25 cellular contexts compared by ENCODE assay signal in the genomic region with DNA sequence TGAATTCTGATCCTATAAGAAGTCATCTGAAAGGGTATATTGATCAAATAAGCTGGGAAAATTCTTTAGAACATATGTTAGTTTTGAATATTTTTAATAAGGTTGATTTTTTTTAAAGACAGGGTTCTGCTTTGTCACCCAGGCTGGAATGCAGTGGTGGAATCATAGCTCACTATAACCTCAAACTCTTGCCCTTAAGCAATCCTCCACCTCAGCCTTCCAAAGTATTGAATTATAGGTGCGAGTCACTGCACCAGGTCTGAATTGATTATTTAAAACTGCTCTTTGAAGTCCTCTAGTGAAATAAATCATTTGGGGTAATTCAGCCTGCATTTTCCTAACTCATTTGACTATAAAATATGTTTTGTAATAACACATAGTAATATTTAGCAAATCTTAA.
"Had no signal": no experiment of that assay in that cellular context is flagged by ENCODE, and none has a peak within 500 bp of the region (broad histone marks: within the 10 kb centered on the region; RNA-seq: fewer than 3 reads in every experiment).

No MANE protein-coding gene starts in this region.

- H3K4me2 ChIP-seq: hepatocyte had no signal

- H3K27me3 ChIP-seq: cardiac muscle cell, foreskin keratinocyte, hepatocyte, pancreas, vagina had no signal

- H3K4me1 ChIP-seq: foreskin keratinocyte, pancreas, psoas muscle, vagina had no signal

- H3K36me3 ChIP-seq: cardiac muscle cell, pancreas, thoracic aorta, vagina had no signal

- DNase-seq: activated CD4-positive, alpha-beta memory T cell treated with anti-CD3 and anti-CD28 coated beads for 36 hours; activated CD4-positive, alpha-beta T cell treated with anti-CD3 and anti-CD28 coated beads for 48 hours; activated CD4-positive, CD25-positive, alpha-beta regulatory T cell; activated effector memory CD4-positive, alpha-beta T cell treated with anti-CD3 and anti-CD28 coated beads, Interleukin-2, amount 50 U/mL, for 16 hours; activated naive CD4-positive, alpha-beta T cell treated with anti-CD3 and anti-CD28 coated beads, Interleukin-2, amount 10 ng/mL, durations not matched to agents 7 days and 5 days; activated naive CD8-positive, alpha-beta T cell treated with anti-CD3 and anti-CD28 coated beads, Interleukin-2, amount 50 U/mL, for 24 hours; activated T-cell treated with anti-CD3 and anti-CD28 coated beads, Interleukin-2, amount 50 U/mL, for 72 hours; anterior cingulate cortex; erythroblast; glutamatergic neuron; immature natural killer cell; kidney glomerular epithelial cell; left ventricle myocardium superior; mammary epithelial cell; pancreas; right cardiac atrium; stimulated activated CD4-positive, alpha-beta T cell treated with anti-CD3 and anti-CD28 coated beads, Interleukin-4, amount 100 ng/mL, for 24 hours; stimulated activated naive CD4-positive, alpha-beta T cell treated with Interleukin-2 at 50 U/mL for 16 hours; T1000 had no signal

- H3K9me3 ChIP-seq: pancreas, psoas muscle, thoracic aorta, vagina had no signal

- ATAC-seq: activated naive CD8-positive, alpha-beta T cell treated with anti-CD3 and anti-CD28 coated beads, Interleukin-2, amount 50 U/mL, for 24 hours; activated T-cell treated with anti-CD3 and anti-CD28 coated beads, Interleukin-2, amount 50 U/mL, for 72 hours; foreskin keratinocyte; left ventricle myocardium superior; pancreas; psoas muscle; right cardiac atrium had no signal

- H3K27ac ChIP-seq: cardiac muscle cell, foreskin keratinocyte, hepatocyte, pancreas, psoas muscle, thoracic aorta, vagina had no signal

- H3K79me2 ChIP-seq: hepatocyte had no signal

- H2AFZ ChIP-seq: hepatocyte had no signal

- H3K4me3 ChIP-seq: cardiac muscle cell, hepatocyte, pancreas, psoas muscle, thoracic aorta, vagina had no signal
